ENCODE assay signal across 9 cellular contexts in genomic region chr10:110859947-110860376, GRCh38. TPM values are rescaled to one million over a fixed set of nuclear protein-coding genes. Genes with fewer than 3 reads are reported as not detected.
DNase-seq lines count a peak whose midpoint lies in the region; ATAC-seq and TF ChIP-seq lines count a peak whose summit lies in the region.
"Had no signal": no experiment of that assay in that cellular context is flagged by ENCODE, and none has a peak within 500 bp of the region (broad histone marks: within the 10 kb centered on the region; RNA-seq: fewer than 3 reads in every experiment).

No MANE protein-coding gene starts in this region.

- peaks cover 15% of the 10 kb centered on the region for H3K36me3 Mint-ChIP-seq in activated CD8-positive, alpha-beta memory T cell treated with anti-CD3 and anti-CD28 coated beads, Interleukin-2, amount 10 ng/mL, durations not matched to agents 7 days and 5 days
- no peaks in the 10 kb centered on the region for H3K36me3 Mint-ChIP-seq in activated naive CD8-positive, alpha-beta T cell
- no peaks in the 10 kb centered on the region for H3K36me3 Mint-ChIP-seq in type B pancreatic cell

- H3K9me3 ChIP-seq in left lung = no peaks in the 10 kb centered on the region

- CTCF ChIA-PET in activated CD8-positive, alpha-beta memory T cell treated with anti-CD3 and anti-CD28 coated beads, Interleukin-2, amount 10 ng/mL, durations not matched to agents 7 days and 5 days (lab: Charles Lee) = interaction anchor here (0.6 to 2.5 kb wide), 8 partner anchors 8 to 473 kb away, joined by 3 to 7 read pairs (median 4); no protein-coding TSS in a partner anchor

- no peak for ATAC-seq in activated CD8-positive, alpha-beta memory T cell treated with anti-CD3 and anti-CD28 coated beads, Interleukin-2, amount 10 ng/mL, durations not matched to agents 7 days and 5 days
- ATAC-seq in left lung = peak; percentile 23

- peak overlapping the region; percentile 86 for H3K27ac Mint-ChIP-seq in activated CD8-positive, alpha-beta memory T cell treated with anti-CD3 and anti-CD28 coated beads, Interleukin-2, amount 10 ng/mL, durations not matched to agents 7 days and 5 days
- H3K27ac Mint-ChIP-seq in activated naive CD8-positive, alpha-beta T cell = peak overlapping the region; percentile 98
- peak overlapping the region; percentile 92 for H3K27ac Mint-ChIP-seq in type B pancreatic cell

- peaks cover 33 to 81% of the 10 kb centered on the region in 2 donors for H3K4me1 ChIP-seq in left lung

- no peak for TF ChIP-seq CTCF in left lung (IDR thresholded peaks at IDR 0.05)
- no peak for TF ChIP-seq CTCF in type B pancreatic cell (conservative IDR thresholded peaks at IDR 0.05)

- peaks cover 73% of the 10 kb centered on the region for H3K4me1 Mint-ChIP-seq in activated CD8-positive, alpha-beta memory T cell treated with anti-CD3 and anti-CD28 coated beads, Interleukin-2, amount 10 ng/mL, durations not matched to agents 7 days and 5 days
- peaks cover 86% of the 10 kb centered on the region for H3K4me1 Mint-ChIP-seq in activated naive CD8-positive, alpha-beta T cell (ENCODE audit: low read depth)
- peaks cover 41% of the 10 kb centered on the region for H3K4me1 Mint-ChIP-seq in type B pancreatic cell (ENCODE audit: unreplicated experiment)

- no peaks in the 10 kb centered on the region for H3K36me3 ChIP-seq in left lung

- H3K27me3 ChIP-seq in left lung = no peaks in the 10 kb centered on the region

- no peaks in the 10 kb centered on the region for H3K9me3 Mint-ChIP-seq in activated CD8-positive, alpha-beta memory T cell treated with anti-CD3 and anti-CD28 coated beads, Interleukin-2, amount 10 ng/mL, durations not matched to agents 7 days and 5 days (ENCODE audit: low read depth)
- H3K9me3 Mint-ChIP-seq in activated naive CD8-positive, alpha-beta T cell (ENCODE audit: low read depth) = no peaks in the 10 kb centered on the region
- no peaks in the 10 kb centered on the region for H3K9me3 Mint-ChIP-seq in type B pancreatic cell

- H3K27me3 Mint-ChIP-seq in activated CD8-positive, alpha-beta memory T cell treated with anti-CD3 and anti-CD28 coated beads, Interleukin-2, amount 10 ng/mL, durations not matched to agents 7 days and 5 days = no peaks in the 10 kb centered on the region
- no peaks in the 10 kb centered on the region for H3K27me3 Mint-ChIP-seq in activated naive CD8-positive, alpha-beta T cell
- H3K27me3 Mint-ChIP-seq in type B pancreatic cell = no peaks in the 10 kb centered on the region

- no peak overlapping the region for H3K4me3 ChIP-seq in left lung

- no peak for DNase-seq in activated CD8-positive, alpha-beta memory T cell treated with anti-CD3 and anti-CD28 coated beads, Interleukin-2, amount 10 ng/mL, durations not matched to agents 7 days and 5 days
- DNase-seq in activated CD8-positive, alpha-beta memory T cell treated with anti-CD3 and anti-CD28 coated beads, Interleukin-2, amount 50 U/mL, for 48 hours = no peak
- no peak for DNase-seq in left lung
- DNase-seq in type B pancreatic cell (ENCODE audit: extremely low spot score, unreplicated experiment) = no peak
- no peak for DNase-seq in SW 1271 (lab: John Stamatoyannopoulos, UW)
- no peak for DNase-seq in stimulated activated CD4-positive, alpha-beta T cell treated with anti-CD3 and anti-CD28 coated beads, Interleukin-4, amount 100 ng/mL, for 24 hours
- no peak for DNase-seq in iPS-NIHi11 (ENCODE audit: low spot score)
- DNase-seq: NCI-H345 had no signal

- intact Hi-C loops in left lung (cut with DNase I) = loop anchor here in 1 of 2 donors (10.0 kb wide), 1 partner anchor 55 kb away; no protein-coding TSS in a partner anchor

- H3K27ac ChIP-seq in left lung = peak overlapping the region; percentile 64 to 89

- peak overlapping the region; percentile 24 for H3K4me3 Mint-ChIP-seq in activated CD8-positive, alpha-beta memory T cell treated with anti-CD3 and anti-CD28 coated beads, Interleukin-2, amount 10 ng/mL, durations not matched to agents 7 days and 5 days
- H3K4me3 Mint-ChIP-seq in activated naive CD8-positive, alpha-beta T cell = peak overlapping the region; percentile 2
- peak overlapping the region; percentile 15 for H3K4me3 Mint-ChIP-seq in type B pancreatic cell

RNA-seq across cellular contexts. Expression of gene PDCD4, which starts 11.8 kb away (rescaled TPM):
- 100 to 1,000 TPM in 1 of 2 experiments, 10 to 100 TPM in 1; 74.0 to 115 TPM for total RNA-seq in activated CD8-positive, alpha-beta memory T cell treated with anti-CD3 and anti-CD28 coated beads, Interleukin-2, amount 10 ng/mL, durations not matched to agents 7 days and 5 days
- 10 to 100 TPM; 45.7 to 47.5 TPM for total RNA-seq in left lung
- 122 and 145 TPM in 2 replicates for total RNA-seq in type B pancreatic cell (ENCODE audit: low replicate concordance)

RNA-seq across cellular contexts. Expression of gene BBIP1, which starts 59.0 kb away (rescaled TPM):
- 10 to 100 TPM; 23.1 to 24.8 TPM for total RNA-seq in activated CD8-positive, alpha-beta memory T cell treated with anti-CD3 and anti-CD28 coated beads, Interleukin-2, amount 10 ng/mL, durations not matched to agents 7 days and 5 days
- total RNA-seq in left lung (10 to 100 TPM; 22.6 to 30.4 TPM), type B pancreatic cell (ENCODE audit: low replicate concordance) (15.8 and 24.8 TPM in 2 replicates)

RNA-seq across cellular contexts. Expression of gene SHOC2, which starts 59.4 kb away (rescaled TPM):
- 10 to 100 TPM; 39.3 to 43.2 TPM for total RNA-seq in activated CD8-positive, alpha-beta memory T cell treated with anti-CD3 and anti-CD28 coated beads, Interleukin-2, amount 10 ng/mL, durations not matched to agents 7 days and 5 days
- 10 to 100 TPM; 52.6 to 61.6 TPM for total RNA-seq in left lung
- total RNA-seq in type B pancreatic cell (ENCODE audit: low replicate concordance) = 38.7 and 44.3 TPM in 2 replicates
